ENCODE assay signal across 1 cellular context in genomic region chr10:103776878-103777591, GRCh38.
TF ChIP-seq lines count a peak whose summit lies in the region.

No MANE protein-coding gene starts in this region.

TF ChIP-seq in GM12878, 131 proteins besides CTCF, POLR2A, EP300 and RAD21 (continued from another document and continues in another):
- TF ChIP-seq SMARCA5 (IDR thresholded peaks at IDR 0.05) (peak; percentile 20; the same call in 1 of the 2 replicates), EZH2 (IDR thresholded peaks at IDR 0.05; ENCODE audit: borderline replicate concordance, control insufficient read depth, low read depth, low read length) (no peak), ZNF24 (IDR thresholded peaks at IDR 0.05) (no peak), ASH2L (IDR thresholded peaks at IDR 0.05; ENCODE audit: borderline replicate concordance, low read depth) (no peak), HCFC1 (IDR thresholded peaks at IDR 0.05; ENCODE audit: low read length) (no peak), TARDBP (IDR thresholded peaks at IDR 0.05; ENCODE audit: borderline replicate concordance) (no peak), CHD2 (IDR thresholded peaks at IDR 0.05; ENCODE audit: borderline replicate concordance, low read depth, low read length) (no peak), RELA (IDR thresholded peaks at IDR 0.05; ENCODE audit: borderline replicate concordance, partially characterized antibody) (peak; percentile 57), ZNF217 (IDR thresholded peaks at IDR 0.05) (0 out of 2 replicates have a peak, but pooled peaks have one; percentile 19), IRF3 (IDR thresholded peaks at IDR 0.05) (no peak), RAD51 (IDR thresholded peaks at IDR 0.05) (no peak), HDAC2 (IDR thresholded peaks at IDR 0.05) (no peak), CHD1 (IDR thresholded peaks at IDR 0.05; ENCODE audit: low read depth, low read length) (no peak), POLR2AphosphoS2 (IDR thresholded peaks at IDR 0.05; ENCODE audit: low read depth, low read length) (no peak), GABPA (IDR thresholded peaks at IDR 0.05; ENCODE audit: low read depth) (no peak), MTA3 (IDR thresholded peaks at IDR 0.05; ENCODE audit: borderline replicate concordance, low read length) (no peak), ETV6 (conservative IDR thresholded peaks at IDR 0.05 in 1 of 2, IDR thresholded peaks at IDR 0.05 in 1 of 2; ENCODE audit: borderline replicate concordance in 1 of 2, low read depth in 1 of 2) (no peak), BCL11A (IDR thresholded peaks at IDR 0.05; ENCODE audit: low read depth, low read length) (no peak), SKIL (IDR thresholded peaks at IDR 0.05; ENCODE audit: low read depth, poor library complexity, severe bottlenecking) (no peak), RBBP5 (conservative IDR thresholded peaks at IDR 0.05) (no peak), ZBTB4 (CRISPR knock-in tag; IDR thresholded peaks at IDR 0.05) (no peak), KAT2A (conservative IDR thresholded peaks at IDR 0.05; ENCODE audit: control insufficient read depth, low read depth, low read length) (no peak), ZBTB40 (IDR thresholded peaks at IDR 0.05; ENCODE audit: borderline replicate concordance) (no peak), TCF12 (IDR thresholded peaks at IDR 0.05; ENCODE audit: low read depth, low read length) (peak; percentile 87), NR2F1 (conservative IDR thresholded peaks at IDR 0.05) (peak; percentile 74), SREBF2 (IDR thresholded peaks at IDR 0.05; ENCODE audit: low read length) (no peak), USF1 (IDR thresholded peaks at IDR 0.05; ENCODE audit: borderline replicate concordance, extremely low read length, insufficient read depth, low read depth, low read length) (no peak), MAX (IDR thresholded peaks at IDR 0.05; ENCODE audit: low read depth, low read length) (no peak), NR2C1 (IDR thresholded peaks at IDR 0.05) (no peak), E2F4 (IDR thresholded peaks at IDR 0.05; ENCODE audit: low read depth, low read length) (no peak), WRNIP1 (IDR thresholded peaks at IDR 0.05; ENCODE audit: borderline replicate concordance, low read depth, low read length) (no peak), NRF1 (conservative IDR thresholded peaks at IDR 0.05; ENCODE audit: low read depth, low read length) (no peak), NR2C2 (IDR thresholded peaks at IDR 0.05; ENCODE audit: borderline replicate concordance, control insufficient read depth, insufficient read length, low read depth) (no peak), RCOR1 (conservative IDR thresholded peaks at IDR 0.05; ENCODE audit: low read depth, low read length) (no peak), STAT3 (IDR thresholded peaks at IDR 0.05; ENCODE audit: low read depth, low read length) (no peak), ZBED1 (IDR thresholded peaks at IDR 0.05; ENCODE audit: borderline replicate concordance) (no peak), ATF7 (IDR thresholded peaks at IDR 0.05; ENCODE audit: low read depth) (no peak), PML (IDR thresholded peaks at IDR 0.05; ENCODE audit: low read length) (no peak), HDAC6 (IDR thresholded peaks at IDR 0.05; ENCODE audit: unreplicated experiment) (no peak), BRCA1 (IDR thresholded peaks at IDR 0.05; ENCODE audit: low read depth, low read length) (no peak), CEBPB (IDR thresholded peaks at IDR 0.05; ENCODE audit: borderline replicate concordance in 1 of 2, low read depth in 2 of 2, low read length in 2 of 2) (no peak), YY1 (IDR thresholded peaks at IDR 0.05; ENCODE audit: low read depth, low read length) (no peak), MXI1 (IDR thresholded peaks at IDR 0.05; ENCODE audit: low read depth, low read length) (no peak), KLF5 (IDR thresholded peaks at IDR 0.05; ENCODE audit: partially characterized antibody) (no peak), IRF5 (IDR thresholded peaks at IDR 0.05; ENCODE audit: borderline replicate concordance) (no peak), POLR2AphosphoS5 (IDR thresholded peaks at IDR 0.05; ENCODE audit: low read length) (no peak), LARP7 (IDR thresholded peaks at IDR 0.05) (no peak), CBX5 (IDR thresholded peaks at IDR 0.05; ENCODE audit: low read depth) (no peak), ATF3 (IDR thresholded peaks at IDR 0.05; ENCODE audit: borderline replicate concordance, extremely low read depth, low read depth, low read length) (no peak), SP1 (IDR thresholded peaks at IDR 0.05; ENCODE audit: low read depth, low read length) (peak; percentile 48), CHD4 (IDR thresholded peaks at IDR 0.05) (no peak), TBL1XR1 (IDR thresholded peaks at IDR 0.05; ENCODE audit: low read depth, low read length) (no peak), SRF (IDR thresholded peaks at IDR 0.05; ENCODE audit: low read depth in 2 of 2, low read length in 2 of 2) (no peak), NFIC (IDR thresholded peaks at IDR 0.05; ENCODE audit: low read depth, low read length) (peak; percentile 28; the same call in 1 of the 2 replicates), KDM1A (IDR thresholded peaks at IDR 0.05; ENCODE audit: borderline replicate concordance) (no peak), ZNF384 (IDR thresholded peaks at IDR 0.05; ENCODE audit: borderline replicate concordance, low read depth, low read length) (no peak)
